Comparison of ENCODE assay signal across 13 cellular contexts in the genomic region with DNA sequence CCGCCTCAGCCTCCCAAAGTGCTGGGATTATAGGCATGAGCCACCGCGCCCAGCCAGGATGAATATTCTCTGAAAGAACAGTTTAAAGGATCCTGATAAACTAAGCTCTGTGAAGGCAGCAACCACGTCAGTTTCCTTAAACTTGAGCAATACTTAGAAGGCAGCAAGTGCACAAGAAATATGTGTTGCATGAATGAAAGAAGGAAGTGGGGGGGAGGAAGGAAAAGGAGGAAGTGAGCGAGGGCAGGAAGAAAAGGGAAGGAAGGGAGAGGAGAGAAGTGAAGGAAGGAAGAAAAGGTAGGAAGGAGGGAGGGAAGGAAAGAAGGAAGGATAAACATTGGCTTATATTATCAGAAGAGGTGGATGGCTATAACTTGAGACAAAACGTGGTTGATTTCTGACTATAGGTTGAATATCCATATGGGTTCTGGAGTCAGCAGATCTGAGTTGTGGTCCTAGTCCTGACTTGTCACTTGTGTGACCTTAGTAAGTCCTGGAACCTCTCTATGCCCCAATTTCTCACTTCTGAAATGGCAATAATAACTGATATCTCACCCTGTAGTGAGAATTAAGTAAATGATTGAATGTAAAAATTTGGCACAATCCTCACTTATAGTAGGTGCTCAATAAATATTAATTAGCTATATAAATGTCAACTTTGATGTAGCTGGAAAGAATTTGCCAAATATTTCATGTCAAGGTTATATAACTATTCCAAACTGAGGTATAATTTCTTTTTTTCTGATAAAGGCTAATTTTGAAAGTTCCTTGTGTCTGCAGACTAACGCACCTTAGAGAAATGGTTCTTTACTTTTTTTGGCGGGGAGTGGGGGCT. TPM values are rescaled to one million over a fixed set of nuclear protein-coding genes. Genes with fewer than 3 reads are reported as not detected.
DNase-seq lines count a peak whose midpoint lies in the region; ATAC-seq and TF ChIP-seq lines count a peak whose summit lies in the region.
"Had no signal": no experiment of that assay in that cellular context is flagged by ENCODE, and none has a peak within 500 bp of the region (broad histone marks: within the 10 kb centered on the region; RNA-seq: fewer than 3 reads in every experiment).

No MANE protein-coding gene starts in this region.

- no peak for TF ChIP-seq EP300 in transverse colon (IDR thresholded peaks at IDR 0.05; ENCODE audit: low read depth)

- H3K79me2 ChIP-seq in mammary epithelial cell (ENCODE audit: insufficient read depth, low read length), result peaks cover 64% of the 10 kb centered on the region

- H3K27me3 Mint-ChIP-seq in MCF 10A (ENCODE audit: insufficient read depth, unreplicated experiment), result no peaks in the 10 kb centered on the region

- BruUV-seq in MCF 10A (replicated peaks; lab: Mats Ljungman, UMichigan), result no TSS peak
- BruUV-seq in mammary epithelial cell (replicated peaks; lab: Mats Ljungman, UMichigan), result no TSS peak

- H2AFZ ChIP-seq in mammary epithelial cell (ENCODE audit: low read depth, low read length), result no peak overlapping the region

- H3K9me3 ChIP-seq in mammary epithelial cell (replicated peaks; ENCODE audit: insufficient read depth, low read length) (no peaks in the 10 kb centered on the region), Peyer's patch (no peaks in the 10 kb centered on the region), transverse colon (no peaks in the 10 kb centered on the region)

- no peak overlapping the region for H3K4me3 Mint-ChIP-seq in MCF 10A (ENCODE audit: unreplicated experiment)

- no peaks in the 10 kb centered on the region for H3K9me3 Mint-ChIP-seq in MCF 10A (ENCODE audit: unreplicated experiment)

- dilution Hi-C loops in mammary epithelial cell (cut with HindIII; ENCODE audit: low sequenced_read_pairs), result no loop called here

- no peak overlapping the region for H3K4me2 ChIP-seq in mammary epithelial cell (ENCODE audit: insufficient read depth, low read depth, low read length)

- TF ChIP-seq POLR2A in Peyer's patch (IDR thresholded peaks at IDR 0.05) (no peak), transverse colon (IDR thresholded peaks at IDR 0.05) (no peak)

- no peak overlapping the region for H3K9ac ChIP-seq in mammary epithelial cell (ENCODE audit: insufficient read depth, low read length)

- peak overlapping the region; percentile 66 for H3K27ac Mint-ChIP-seq in MCF 10A (ENCODE audit: low read depth, unreplicated experiment)

- peaks cover 41% of the 10 kb centered on the region for H3K4me1 Mint-ChIP-seq in MCF 10A (ENCODE audit: insufficient read depth, unreplicated experiment)

- H3K4me3 ChIP-seq in mammary epithelial cell (replicated peaks in 1 of 3; ENCODE audit: insufficient read depth in 1 of 3, low read depth in 2 of 3, low read length in 3 of 3) (no peak overlapping the region), Peyer's patch (no peak overlapping the region), fibroblast of villous mesenchyme (ENCODE audit: low read depth, low read length) (no peak overlapping the region), transverse colon (no peak overlapping the region)

- DNase-seq in MCF 10A (ENCODE audit: unreplicated experiment) (no peak), mammary epithelial cell (no peak), Peyer's patch (no peak), fibroblast of villous mesenchyme (ENCODE audit: low read depth) (peak; percentile 76), transverse colon (no peak), NCI-H82 treated with DMSO at 0.1 percent for 48 hours (lab: John Stamatoyannopoulos, UW; ENCODE audit: unreplicated experiment) (no peak)
- no peak for DNase-seq in activated effector memory CD4-positive, alpha-beta T cell treated with anti-CD3 and anti-CD28 coated beads, Interleukin-2, amount 50 U/mL, for 16 hours
- DNase-seq: activated CD8-positive, alpha-beta memory T cell treated with anti-CD3 and anti-CD28 coated beads, Interleukin-2, amount 50 U/mL, for 4 hours; effector CD4-positive, alpha-beta T cell; glutamatergic neuron; IMR-90; left cardiac atrium had no signal

- H3K36me3 Mint-ChIP-seq in MCF 10A (ENCODE audit: insufficient read depth, unreplicated experiment), result peaks cover 32% of the 10 kb centered on the region

- H3K27me3 ChIP-seq in mammary epithelial cell (ENCODE audit: insufficient read depth, low read length) (no peaks in the 10 kb centered on the region), Peyer's patch (no peaks in the 10 kb centered on the region), transverse colon (no peaks in the 10 kb centered on the region)

- H3K36me3 ChIP-seq in mammary epithelial cell (ENCODE audit: insufficient read depth, low read length) (no peaks in the 10 kb centered on the region), Peyer's patch (no peaks in the 10 kb centered on the region), transverse colon (no peaks in the 10 kb centered on the region)

- intact Hi-C loops in MCF 10A (cut with micrococcal nuclease), result no loop called here
- intact Hi-C loops in mammary epithelial cell (cut with micrococcal nuclease), result no loop called here
- intact Hi-C loops in transverse colon (cut with DNase I; ENCODE audit: low total_unique reads), result no loop called here

- no peaks in the 10 kb centered on the region for H4K20me1 ChIP-seq in mammary epithelial cell (ENCODE audit: insufficient read depth, low read length)

- CTCF ChIA-PET in MCF 10A (lab: Yijun Ruan, JAX) (interaction anchor here (1.2 to 5.3 kb wide), 4 partner anchors 16 to 31 kb away, joined by 3 to 43 read pairs (median 22); no protein-coding TSS in a partner anchor), mammary epithelial cell (lab: Charles Lee; ENCODE audit: low non-redundant PET) (interaction anchor here (1.0 kb wide), 1 partner anchor 25 kb away, joined by 3 read pairs; no protein-coding TSS in a partner anchor)

- peaks cover 47% of the 10 kb centered on the region for H3K4me1 ChIP-seq in mammary epithelial cell (ENCODE audit: insufficient read depth, low read length)
- H3K4me1 ChIP-seq in Peyer's patch, result peaks cover 3 to 74% (median 33%) of the 10 kb centered on the region in 4 donors
- H3K4me1 ChIP-seq in transverse colon, result peaks cover 56 to 89% (median 63%) of the 10 kb centered on the region in 4 donors

- ATAC-seq in HG03439 (IDR thresholded peaks at IDR 0.05; ENCODE audit: unreplicated experiment), result no peak
- ATAC-seq: left cardiac atrium had no signal

- 99% methylated on average over 7 of the region's 8 CpGs for WGBS in mammary epithelial cell (ENCODE audit: low coverage, missing lambda C conversion rate)
- whole genome bisulfite sequencing in transverse colon (ENCODE audit: low coverage in 1 of 2), 2 donors, result 69 to 70% methylated on average over 8 of the region's 8 CpGs

- H3K27ac ChIP-seq in mammary epithelial cell (ENCODE audit: insufficient read depth, low read depth, low read length) (no peak overlapping the region), Peyer's patch (peak overlapping the region; percentile 78 to 93 (median 88)), transverse colon (peak overlapping the region; percentile 82 to 99 (median 94))

- POLR2A ChIA-PET in MCF 10A (lab: Yijun Ruan, JAX), result interaction anchor here (0.7 to 5.7 kb wide), 6 partner anchors 12 to 44 kb away, joined by 3 to 99 read pairs (median 60); partner anchors contain the start of genes CIB1, GDPGP1 and SEMA4B

- TF ChIP-seq CTCF in MCF 10A (IDR thresholded peaks at IDR 0.05; ENCODE audit: unreplicated experiment), result no peak
- TF ChIP-seq CTCF in mammary epithelial cell (conservative IDR thresholded peaks at IDR 0.05 in 1 of 2, IDR thresholded peaks at IDR 0.05 in 1 of 2; ENCODE audit: extremely low read depth in 1 of 2, insufficient read depth in 1 of 2, low read depth in 1 of 2, low read length in 2 of 2), result no peak
- no peak for TF ChIP-seq CTCF in Peyer's patch (IDR thresholded peaks at IDR 0.05)
- no peak for TF ChIP-seq CTCF in fibroblast of villous mesenchyme (IDR thresholded peaks at IDR 0.05; ENCODE audit: insufficient read depth, low read depth, low read length)
- TF ChIP-seq CTCF in transverse colon (IDR thresholded peaks at IDR 0.05), result no peak

- in situ Hi-C loops in mammary epithelial cell (cut with MboI; ENCODE audit: low sequenced_read_pairs in 2 of 2) (no loop called here), transverse colon (cut with MboI; ENCODE audit: low pct_ligation_motif_present in 1 of 4, low pct_unique_long_range_greater_than_20kb in 1 of 4, low sequenced_read_pairs in 3 of 4) (no loop called here)

RNA-seq across cellular contexts. Expression of gene SEMA4B, which starts 12.0 kb away (rescaled TPM):
- total RNA-seq in MCF 10A (2022) (38.6 and 46.4 TPM in 2 replicates), mammary epithelial cell (100 to 1,000 TPM in 1 of 2 donors, 10 to 100 TPM in 1; 44.3 to 108 TPM), Peyer's patch (100 to 1,000 TPM in 2 of 4 donors, 10 to 100 TPM in 2; 63.2 to 147 (median 91.3) TPM), fibroblast of villous mesenchyme (16.4 and 21.6 TPM in 2 replicates), transverse colon (100 to 1,000 TPM; 115 to 193 (median 134) TPM)
- polyA plus RNA-seq in mammary epithelial cell, result 85.9 TPM
- polyA minus RNA-seq in mammary epithelial cell, result 152 TPM

RNA-seq across cellular contexts. Expression of gene CIB1, which starts 44.6 kb away (rescaled TPM):
- total RNA-seq in MCF 10A (2022), result 45.6 and 50.5 TPM in 2 replicates
- total RNA-seq in mammary epithelial cell, result 10 to 100 TPM; 14.8 to 74.6 TPM
- 115 TPM for polyA plus RNA-seq in mammary epithelial cell
- polyA minus RNA-seq in mammary epithelial cell, result 42.4 TPM
- 100 to 1,000 TPM in 3 of 4 donors, 10 to 100 TPM in 1; 71.0 to 166 (median 130) TPM for total RNA-seq in Peyer's patch
- 19.0 and 31.2 TPM in 2 replicates for total RNA-seq in fibroblast of villous mesenchyme
- total RNA-seq in transverse colon, result 100 to 1,000 TPM in 3 of 4 donors, 10 to 100 TPM in 1; 38.4 to 156 (median 131) TPM

RNA-seq across cellular contexts. Expression of gene GDPGP1, which starts 44.9 kb away (rescaled TPM):
- total RNA-seq in MCF 10A (2022), result 3.4 and 6.6 TPM in 2 replicates
- 1 to 10 TPM; 3.9 to 6.8 TPM for total RNA-seq in mammary epithelial cell
- 2.6 TPM for polyA plus RNA-seq in mammary epithelial cell
- 7.6 TPM for polyA minus RNA-seq in mammary epithelial cell
- total RNA-seq in Peyer's patch, result 10 to 100 TPM in 3 of 4 donors, 1 to 10 TPM in 1; 8.3 to 24.0 (median 19.6) TPM
- total RNA-seq in fibroblast of villous mesenchyme, result 5.2 and 5.6 TPM in 2 replicates
- total RNA-seq in transverse colon, result 10 to 100 TPM in 3 of 4 donors, 1 to 10 TPM in 1; 6.8 to 28.8 (median 21.3) TPM
